In the genomic region with DNA sequence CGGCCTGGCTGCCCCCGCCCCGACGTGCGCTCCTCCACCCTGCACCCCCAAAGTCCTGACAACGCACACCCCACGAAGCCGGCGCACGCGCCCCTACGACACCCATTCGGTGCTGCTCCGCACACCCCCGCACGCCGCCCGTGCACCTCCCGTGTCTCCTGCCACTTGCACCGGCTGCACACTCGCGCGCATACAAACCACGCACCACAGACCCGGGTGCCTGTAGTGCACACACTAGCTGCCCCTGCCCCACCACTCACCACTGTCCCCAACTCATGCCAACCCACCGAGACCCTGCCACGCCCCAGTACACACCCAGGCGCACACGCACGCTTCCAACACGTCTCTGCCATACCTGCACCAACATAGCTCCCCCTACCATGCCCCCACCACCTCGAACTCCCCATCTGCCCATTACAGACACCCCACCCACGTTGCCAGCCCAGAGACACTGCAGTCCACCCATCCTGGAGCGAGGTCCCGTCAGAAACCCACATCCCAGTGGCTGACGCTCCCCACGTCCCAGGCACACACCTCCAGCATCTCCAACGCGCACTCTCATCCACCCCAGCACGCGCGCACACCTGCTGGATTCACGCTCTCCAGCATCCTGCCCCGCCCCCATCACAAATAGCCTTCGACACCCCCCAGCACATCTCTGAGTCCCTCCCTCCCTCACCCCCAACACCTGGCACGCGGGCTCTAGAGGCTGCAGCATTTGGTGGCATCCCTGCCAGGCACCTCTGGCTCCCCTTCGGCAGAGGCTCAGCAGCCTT, we compare ENCODE assay signal across 1 cellular context.
TF ChIP-seq lines count a peak whose summit lies in the region.

No MANE protein-coding gene starts in this region.

TF ChIP-seq in HepG2, 621 proteins besides CTCF, POLR2A, EP300 and RAD21 (continued from another document and continues in another):
- TF ChIP-seq, protein P1, sequence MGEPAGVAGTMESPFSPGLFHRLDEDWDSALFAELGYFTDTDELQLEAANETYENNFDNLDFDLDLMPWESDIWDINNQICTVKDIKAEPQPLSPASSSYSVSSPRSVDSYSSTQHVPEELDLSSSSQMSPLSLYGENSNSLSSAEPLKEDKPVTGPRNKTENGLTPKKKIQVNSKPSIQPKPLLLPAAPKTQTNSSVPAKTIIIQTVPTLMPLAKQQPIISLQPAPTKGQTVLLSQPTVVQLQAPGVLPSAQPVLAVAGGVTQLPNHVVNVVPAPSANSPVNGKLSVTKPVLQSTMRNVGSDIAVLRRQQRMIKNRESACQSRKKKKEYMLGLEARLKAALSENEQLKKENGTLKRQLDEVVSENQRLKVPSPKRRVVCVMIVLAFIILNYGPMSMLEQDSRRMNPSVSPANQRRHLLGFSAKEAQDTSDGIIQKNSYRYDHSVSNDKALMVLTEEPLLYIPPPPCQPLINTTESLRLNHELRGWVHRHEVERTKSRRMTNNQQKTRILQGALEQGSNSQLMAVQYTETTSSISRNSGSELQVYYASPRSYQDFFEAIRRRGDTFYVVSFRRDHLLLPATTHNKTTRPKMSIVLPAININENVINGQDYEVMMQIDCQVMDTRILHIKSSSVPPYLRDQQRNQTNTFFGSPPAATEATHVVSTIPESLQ (CRISPR knock-in tag; conservative IDR thresholded peaks at IDR 0.05): no peak
- TF ChIP-seq ZNF615 (CRISPR knock-in tag; IDR thresholded peaks at IDR 0.05; ENCODE audit: borderline replicate concordance): no peak
- TF ChIP-seq KMT2B (CRISPR knock-in tag; IDR thresholded peaks at IDR 0.05): no peak
- TF ChIP-seq, protein P2, sequence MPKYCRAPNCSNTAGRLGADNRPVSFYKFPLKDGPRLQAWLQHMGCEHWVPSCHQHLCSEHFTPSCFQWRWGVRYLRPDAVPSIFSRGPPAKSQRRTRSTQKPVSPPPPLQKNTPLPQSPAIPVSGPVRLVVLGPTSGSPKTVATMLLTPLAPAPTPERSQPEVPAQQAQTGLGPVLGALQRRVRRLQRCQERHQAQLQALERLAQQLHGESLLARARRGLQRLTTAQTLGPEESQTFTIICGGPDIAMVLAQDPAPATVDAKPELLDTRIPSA (CRISPR knock-in tag; IDR thresholded peaks at IDR 0.05; ENCODE audit: borderline replicate concordance): no peak
- TF ChIP-seq, protein P3, sequence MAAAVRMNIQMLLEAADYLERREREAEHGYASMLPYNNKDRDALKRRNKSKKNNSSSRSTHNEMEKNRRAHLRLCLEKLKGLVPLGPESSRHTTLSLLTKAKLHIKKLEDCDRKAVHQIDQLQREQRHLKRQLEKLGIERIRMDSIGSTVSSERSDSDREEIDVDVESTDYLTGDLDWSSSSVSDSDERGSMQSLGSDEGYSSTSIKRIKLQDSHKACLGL (CRISPR knock-in tag; IDR thresholded peaks at IDR 0.05): no peak
- no peak for TF ChIP-seq TBP (CRISPR knock-in tag; IDR thresholded peaks at IDR 0.05)
- TF ChIP-seq ZC3H13 (CRISPR knock-in tag; IDR thresholded peaks at IDR 0.05): 0 out of 2 replicates have a peak, but pooled peaks have one; percentile 40
- no peak for TF ChIP-seq NFIC (IDR thresholded peaks at IDR 0.05; ENCODE audit: low read length)
- no peak for TF ChIP-seq ZBTB38 (CRISPR knock-in tag; IDR thresholded peaks at IDR 0.05)
- TF ChIP-seq, protein P4, sequence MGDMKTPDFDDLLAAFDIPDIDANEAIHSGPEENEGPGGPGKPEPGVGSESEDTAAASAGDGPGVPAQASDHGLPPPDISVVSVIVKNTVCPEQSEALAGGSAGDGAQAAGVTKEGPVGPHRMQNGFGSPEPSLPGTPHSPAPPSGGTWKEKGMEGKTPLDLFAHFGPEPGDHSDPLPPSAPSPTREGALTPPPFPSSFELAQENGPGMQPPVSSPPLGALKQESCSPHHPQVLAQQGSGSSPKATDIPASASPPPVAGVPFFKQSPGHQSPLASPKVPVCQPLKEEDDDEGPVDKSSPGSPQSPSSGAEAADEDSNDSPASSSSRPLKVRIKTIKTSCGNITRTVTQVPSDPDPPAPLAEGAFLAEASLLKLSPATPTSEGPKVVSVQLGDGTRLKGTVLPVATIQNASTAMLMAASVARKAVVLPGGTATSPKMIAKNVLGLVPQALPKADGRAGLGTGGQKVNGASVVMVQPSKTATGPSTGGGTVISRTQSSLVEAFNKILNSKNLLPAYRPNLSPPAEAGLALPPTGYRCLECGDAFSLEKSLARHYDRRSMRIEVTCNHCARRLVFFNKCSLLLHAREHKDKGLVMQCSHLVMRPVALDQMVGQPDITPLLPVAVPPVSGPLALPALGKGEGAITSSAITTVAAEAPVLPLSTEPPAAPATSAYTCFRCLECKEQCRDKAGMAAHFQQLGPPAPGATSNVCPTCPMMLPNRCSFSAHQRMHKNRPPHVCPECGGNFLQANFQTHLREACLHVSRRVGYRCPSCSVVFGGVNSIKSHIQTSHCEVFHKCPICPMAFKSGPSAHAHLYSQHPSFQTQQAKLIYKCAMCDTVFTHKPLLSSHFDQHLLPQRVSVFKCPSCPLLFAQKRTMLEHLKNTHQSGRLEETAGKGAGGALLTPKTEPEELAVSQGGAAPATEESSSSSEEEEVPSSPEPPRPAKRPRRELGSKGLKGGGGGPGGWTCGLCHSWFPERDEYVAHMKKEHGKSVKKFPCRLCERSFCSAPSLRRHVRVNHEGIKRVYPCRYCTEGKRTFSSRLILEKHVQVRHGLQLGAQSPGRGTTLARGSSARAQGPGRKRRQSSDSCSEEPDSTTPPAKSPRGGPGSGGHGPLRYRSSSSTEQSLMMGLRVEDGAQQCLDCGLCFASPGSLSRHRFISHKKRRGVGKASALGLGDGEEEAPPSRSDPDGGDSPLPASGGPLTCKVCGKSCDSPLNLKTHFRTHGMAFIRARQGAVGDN (CRISPR knock-in tag; IDR thresholded peaks at IDR 0.05): peak; percentile 34
- TF ChIP-seq, protein P5, sequence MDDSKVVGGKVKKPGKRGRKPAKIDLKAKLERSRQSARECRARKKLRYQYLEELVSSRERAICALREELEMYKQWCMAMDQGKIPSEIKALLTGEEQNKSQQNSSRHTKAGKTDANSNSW (CRISPR knock-in tag; IDR thresholded peaks at IDR 0.05; ENCODE audit: borderline replicate concordance): no peak
- TF ChIP-seq ZNF768 (CRISPR knock-in tag; IDR thresholded peaks at IDR 0.05): no peak
- TF ChIP-seq, protein P6, sequence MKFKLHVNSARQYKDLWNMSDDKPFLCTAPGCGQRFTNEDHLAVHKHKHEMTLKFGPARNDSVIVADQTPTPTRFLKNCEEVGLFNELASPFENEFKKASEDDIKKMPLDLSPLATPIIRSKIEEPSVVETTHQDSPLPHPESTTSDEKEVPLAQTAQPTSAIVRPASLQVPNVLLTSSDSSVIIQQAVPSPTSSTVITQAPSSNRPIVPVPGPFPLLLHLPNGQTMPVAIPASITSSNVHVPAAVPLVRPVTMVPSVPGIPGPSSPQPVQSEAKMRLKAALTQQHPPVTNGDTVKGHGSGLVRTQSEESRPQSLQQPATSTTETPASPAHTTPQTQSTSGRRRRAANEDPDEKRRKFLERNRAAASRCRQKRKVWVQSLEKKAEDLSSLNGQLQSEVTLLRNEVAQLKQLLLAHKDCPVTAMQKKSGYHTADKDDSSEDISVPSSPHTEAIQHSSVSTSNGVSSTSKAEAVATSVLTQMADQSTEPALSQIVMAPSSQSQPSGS (CRISPR knock-in tag; IDR thresholded peaks at IDR 0.05): no peak
- TF ChIP-seq SP140L (CRISPR knock-in tag; IDR thresholded peaks at IDR 0.05; ENCODE audit: borderline replicate concordance): no peak
- TF ChIP-seq, protein P7, sequence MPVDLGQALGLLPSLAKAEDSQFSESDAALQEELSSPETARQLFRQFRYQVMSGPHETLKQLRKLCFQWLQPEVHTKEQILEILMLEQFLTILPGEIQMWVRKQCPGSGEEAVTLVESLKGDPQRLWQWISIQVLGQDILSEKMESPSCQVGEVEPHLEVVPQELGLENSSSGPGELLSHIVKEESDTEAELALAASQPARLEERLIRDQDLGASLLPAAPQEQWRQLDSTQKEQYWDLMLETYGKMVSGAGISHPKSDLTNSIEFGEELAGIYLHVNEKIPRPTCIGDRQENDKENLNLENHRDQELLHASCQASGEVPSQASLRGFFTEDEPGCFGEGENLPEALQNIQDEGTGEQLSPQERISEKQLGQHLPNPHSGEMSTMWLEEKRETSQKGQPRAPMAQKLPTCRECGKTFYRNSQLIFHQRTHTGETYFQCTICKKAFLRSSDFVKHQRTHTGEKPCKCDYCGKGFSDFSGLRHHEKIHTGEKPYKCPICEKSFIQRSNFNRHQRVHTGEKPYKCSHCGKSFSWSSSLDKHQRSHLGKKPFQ (CRISPR knock-in tag; IDR thresholded peaks at IDR 0.05; ENCODE audit: insufficient replicate concordance): no peak
- TF ChIP-seq ZNF563 (CRISPR knock-in tag; IDR thresholded peaks at IDR 0.05): no peak
- no peak for TF ChIP-seq RXRA (CRISPR knock-in tag; IDR thresholded peaks at IDR 0.05)
- TF ChIP-seq ZNF207 (IDR thresholded peaks at IDR 0.05; ENCODE audit: borderline replicate concordance): no peak
- TF ChIP-seq ZNF777 (CRISPR knock-in tag; IDR thresholded peaks at IDR 0.05): 0 out of 2 replicates have a peak, but pooled peaks have one; percentile 16
- TF ChIP-seq, protein P8, sequence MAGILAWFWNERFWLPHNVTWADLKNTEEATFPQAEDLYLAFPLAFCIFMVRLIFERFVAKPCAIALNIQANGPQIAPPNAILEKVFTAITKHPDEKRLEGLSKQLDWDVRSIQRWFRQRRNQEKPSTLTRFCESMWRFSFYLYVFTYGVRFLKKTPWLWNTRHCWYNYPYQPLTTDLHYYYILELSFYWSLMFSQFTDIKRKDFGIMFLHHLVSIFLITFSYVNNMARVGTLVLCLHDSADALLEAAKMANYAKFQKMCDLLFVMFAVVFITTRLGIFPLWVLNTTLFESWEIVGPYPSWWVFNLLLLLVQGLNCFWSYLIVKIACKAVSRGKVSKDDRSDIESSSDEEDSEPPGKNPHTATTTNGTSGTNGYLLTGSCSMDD (CRISPR knock-in tag; IDR thresholded peaks at IDR 0.05): no peak
- no peak for TF ChIP-seq ZNF775 (CRISPR knock-in tag; IDR thresholded peaks at IDR 0.05; ENCODE audit: borderline replicate concordance)
- TF ChIP-seq, protein P9, sequence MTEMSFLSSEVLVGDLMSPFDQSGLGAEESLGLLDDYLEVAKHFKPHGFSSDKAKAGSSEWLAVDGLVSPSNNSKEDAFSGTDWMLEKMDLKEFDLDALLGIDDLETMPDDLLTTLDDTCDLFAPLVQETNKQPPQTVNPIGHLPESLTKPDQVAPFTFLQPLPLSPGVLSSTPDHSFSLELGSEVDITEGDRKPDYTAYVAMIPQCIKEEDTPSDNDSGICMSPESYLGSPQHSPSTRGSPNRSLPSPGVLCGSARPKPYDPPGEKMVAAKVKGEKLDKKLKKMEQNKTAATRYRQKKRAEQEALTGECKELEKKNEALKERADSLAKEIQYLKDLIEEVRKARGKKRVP (CRISPR knock-in tag; IDR thresholded peaks at IDR 0.05): no peak
- TF ChIP-seq, protein P10, sequence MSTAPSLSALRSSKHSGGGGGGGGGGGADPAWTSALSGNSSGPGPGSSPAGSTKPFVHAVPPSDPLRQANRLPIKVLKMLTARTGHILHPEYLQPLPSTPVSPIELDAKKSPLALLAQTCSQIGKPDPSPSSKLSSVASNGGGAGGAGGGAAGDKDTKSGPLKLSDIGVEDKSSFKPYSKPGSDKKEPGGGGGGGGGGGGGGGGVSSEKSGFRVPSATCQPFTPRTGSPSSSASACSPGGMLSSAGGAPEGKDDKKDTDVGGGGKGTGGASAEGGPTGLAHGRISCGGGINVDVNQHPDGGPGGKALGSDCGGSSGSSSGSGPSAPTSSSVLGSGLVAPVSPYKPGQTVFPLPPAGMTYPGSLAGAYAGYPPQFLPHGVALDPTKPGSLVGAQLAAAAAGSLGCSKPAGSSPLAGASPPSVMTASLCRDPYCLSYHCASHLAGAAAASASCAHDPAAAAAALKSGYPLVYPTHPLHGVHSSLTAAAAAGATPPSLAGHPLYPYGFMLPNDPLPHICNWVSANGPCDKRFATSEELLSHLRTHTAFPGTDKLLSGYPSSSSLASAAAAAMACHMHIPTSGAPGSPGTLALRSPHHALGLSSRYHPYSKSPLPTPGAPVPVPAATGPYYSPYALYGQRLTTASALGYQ (CRISPR knock-in tag; IDR thresholded peaks at IDR 0.05): no peak
- TF ChIP-seq ZFP82 (CRISPR knock-in tag; IDR thresholded peaks at IDR 0.05; ENCODE audit: borderline replicate concordance): no peak
- TF ChIP-seq ZNF790 (CRISPR knock-in tag; IDR thresholded peaks at IDR 0.05; ENCODE audit: borderline replicate concordance): no peak
- no peak for TF ChIP-seq ZNF33B (CRISPR knock-in tag; IDR thresholded peaks at IDR 0.05)
- no peak for TF ChIP-seq ZNF484 (CRISPR knock-in tag; IDR thresholded peaks at IDR 0.05; ENCODE audit: borderline replicate concordance, low read depth)
- TF ChIP-seq, protein P11, sequence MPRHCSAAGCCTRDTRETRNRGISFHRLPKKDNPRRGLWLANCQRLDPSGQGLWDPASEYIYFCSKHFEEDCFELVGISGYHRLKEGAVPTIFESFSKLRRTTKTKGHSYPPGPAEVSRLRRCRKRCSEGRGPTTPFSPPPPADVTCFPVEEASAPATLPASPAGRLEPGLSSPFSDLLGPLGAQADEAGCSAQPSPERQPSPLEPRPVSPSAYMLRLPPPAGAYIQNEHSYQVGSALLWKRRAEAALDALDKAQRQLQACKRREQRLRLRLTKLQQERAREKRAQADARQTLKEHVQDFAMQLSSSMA (CRISPR knock-in tag; IDR thresholded peaks at IDR 0.05): no peak
- TF ChIP-seq KAT2B (IDR thresholded peaks at IDR 0.05; ENCODE audit: borderline replicate concordance, low read depth, low read length): no peak
- no peak for TF ChIP-seq ZNF225 (CRISPR knock-in tag; IDR thresholded peaks at IDR 0.05)
- no peak for TF ChIP-seq AGO1 (IDR thresholded peaks at IDR 0.05; ENCODE audit: low read depth, low read length, poor library complexity, severe bottlenecking)
- peak; percentile 47 for TF ChIP-seq AGO2 (optimal IDR thresholded peaks at IDR 0.05; ENCODE audit: low read depth, low read length)
- no peak for TF ChIP-seq SMARCC2 (IDR thresholded peaks at IDR 0.05)
- TF ChIP-seq, protein P12, sequence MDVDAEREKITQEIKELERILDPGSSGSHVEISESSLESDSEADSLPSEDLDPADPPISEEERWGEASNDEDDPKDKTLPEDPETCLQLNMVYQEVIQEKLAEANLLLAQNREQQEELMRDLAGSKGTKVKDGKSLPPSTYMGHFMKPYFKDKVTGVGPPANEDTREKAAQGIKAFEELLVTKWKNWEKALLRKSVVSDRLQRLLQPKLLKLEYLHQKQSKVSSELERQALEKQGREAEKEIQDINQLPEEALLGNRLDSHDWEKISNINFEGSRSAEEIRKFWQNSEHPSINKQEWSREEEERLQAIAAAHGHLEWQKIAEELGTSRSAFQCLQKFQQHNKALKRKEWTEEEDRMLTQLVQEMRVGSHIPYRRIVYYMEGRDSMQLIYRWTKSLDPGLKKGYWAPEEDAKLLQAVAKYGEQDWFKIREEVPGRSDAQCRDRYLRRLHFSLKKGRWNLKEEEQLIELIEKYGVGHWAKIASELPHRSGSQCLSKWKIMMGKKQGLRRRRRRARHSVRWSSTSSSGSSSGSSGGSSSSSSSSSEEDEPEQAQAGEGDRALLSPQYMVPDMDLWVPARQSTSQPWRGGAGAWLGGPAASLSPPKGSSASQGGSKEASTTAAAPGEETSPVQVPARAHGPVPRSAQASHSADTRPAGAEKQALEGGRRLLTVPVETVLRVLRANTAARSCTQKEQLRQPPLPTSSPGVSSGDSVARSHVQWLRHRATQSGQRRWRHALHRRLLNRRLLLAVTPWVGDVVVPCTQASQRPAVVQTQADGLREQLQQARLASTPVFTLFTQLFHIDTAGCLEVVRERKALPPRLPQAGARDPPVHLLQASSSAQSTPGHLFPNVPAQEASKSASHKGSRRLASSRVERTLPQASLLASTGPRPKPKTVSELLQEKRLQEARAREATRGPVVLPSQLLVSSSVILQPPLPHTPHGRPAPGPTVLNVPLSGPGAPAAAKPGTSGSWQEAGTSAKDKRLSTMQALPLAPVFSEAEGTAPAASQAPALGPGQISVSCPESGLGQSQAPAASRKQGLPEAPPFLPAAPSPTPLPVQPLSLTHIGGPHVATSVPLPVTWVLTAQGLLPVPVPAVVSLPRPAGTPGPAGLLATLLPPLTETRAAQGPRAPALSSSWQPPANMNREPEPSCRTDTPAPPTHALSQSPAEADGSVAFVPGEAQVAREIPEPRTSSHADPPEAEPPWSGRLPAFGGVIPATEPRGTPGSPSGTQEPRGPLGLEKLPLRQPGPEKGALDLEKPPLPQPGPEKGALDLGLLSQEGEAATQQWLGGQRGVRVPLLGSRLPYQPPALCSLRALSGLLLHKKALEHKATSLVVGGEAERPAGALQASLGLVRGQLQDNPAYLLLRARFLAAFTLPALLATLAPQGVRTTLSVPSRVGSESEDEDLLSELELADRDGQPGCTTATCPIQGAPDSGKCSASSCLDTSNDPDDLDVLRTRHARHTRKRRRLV (CRISPR knock-in tag; IDR thresholded peaks at IDR 0.05): no peak
